In genomic region chr20:1855690-1856089, GRCh38 we compare ENCODE assay signal across 32 cellular contexts.
"Had no signal": no experiment of that assay in that cellular context is flagged by ENCODE, and none has a peak within 500 bp of the region (broad histone marks: within the 10 kb centered on the region; RNA-seq: fewer than 3 reads in every experiment).

No MANE protein-coding gene starts in this region.

- H2AFZ ChIP-seq: parathyroid adenoma had no signal

- H3K4me3 ChIP-seq: ovary, psoas muscle, skin epidermis, smooth muscle cell, spleen, suprapubic skin, testis, tibial artery, transverse colon, upper lobe of right lung, uterus had no signal

- H3K4me3 Mint-ChIP-seq: naive B cell; naive thymus-derived CD8-positive, alpha-beta T cell; natural killer cell treated with Interleukin-12 subunit alpha and Interleukin-12 subunit beta and Interleukin-15 and Interleukin-18, amount 100 ng/mL, for 72 hours; nephron progenitor cell; neural crest cell; stimulated activated memory B cell treated with anti-CD40 and anti-IgM and Interleukin-4, amounts not matched to agents 10 μg/mL and 1 μg/mL and 100 μg/mL, for 72 hours; stimulated activated naive CD8-positive, alpha-beta T cell treated with anti-CD3 and anti-CD28 coated beads, Interleukin-15, amount 100 ng/mL, for 72 hours; type B pancreatic cell had no signal

- H3K36me3 Mint-ChIP-seq: naive B cell; natural killer cell treated with Interleukin-12 subunit alpha and Interleukin-12 subunit beta and Interleukin-15 and Interleukin-18, amount 100 ng/mL, for 72 hours; stimulated activated memory B cell treated with anti-CD40 and anti-IgM and Interleukin-4, amounts not matched to agents 10 μg/mL and 1 μg/mL and 100 μg/mL, for 72 hours; type B pancreatic cell had no signal

- ATAC-seq: naive thymus-derived CD8-positive, alpha-beta T cell; natural killer cell treated with Interleukin-12 subunit alpha and Interleukin-12 subunit beta and Interleukin-15 and Interleukin-18, amount 100 ng/mL, for 72 hours; right cardiac atrium; sciatic nerve; stimulated activated memory B cell treated with anti-CD40 and anti-IgM and Interleukin-4, amounts not matched to agents 10 μg/mL and 1 μg/mL and 100 μg/mL, for 72 hours; stimulated activated naive CD8-positive, alpha-beta T cell treated with anti-CD3 and anti-CD28 coated beads, Interleukin-15, amount 100 ng/mL, for 72 hours; stimulated activated naive CD8-positive, alpha-beta T cell treated with anti-CD3 and anti-CD28 coated beads, Interleukin-15, Interleukin-2, amounts not matched to agents 100 U/mL and 50 U/mL, for 24 hours; upper lobe of right lung had no signal

- H3K27ac ChIP-seq: ovary, parathyroid adenoma, psoas muscle, skin epidermis, spleen, suprapubic skin, testis, tibial artery, transverse colon, upper lobe of right lung, uterus had no signal

- H3K9me3 ChIP-seq: ovary, psoas muscle, spleen, suprapubic skin, testis, tibial artery, transverse colon, upper lobe of right lung, uterus had no signal

- H3K36me3 ChIP-seq: ovary, spleen, suprapubic skin, tibial artery, transverse colon, upper lobe of right lung, uterus had no signal

- H3K27ac Mint-ChIP-seq: naive thymus-derived CD8-positive, alpha-beta T cell; natural killer cell treated with Interleukin-12 subunit alpha and Interleukin-12 subunit beta and Interleukin-15 and Interleukin-18, amount 100 ng/mL, for 72 hours; nephron progenitor cell; progenitor cell of endocrine pancreas; stimulated activated memory B cell treated with anti-CD40 and anti-IgM and Interleukin-4, amounts not matched to agents 10 μg/mL and 1 μg/mL and 100 μg/mL, for 72 hours; stimulated activated naive CD8-positive, alpha-beta T cell treated with anti-CD3 and anti-CD28 coated beads, Interleukin-15, amount 100 ng/mL, for 72 hours; type B pancreatic cell had no signal

- H3K4me1 ChIP-seq: parathyroid adenoma, psoas muscle, suprapubic skin, testis, tibial artery, transverse colon, upper lobe of right lung, uterus had no signal

- H3K4me2 ChIP-seq: smooth muscle cell had no signal

- H3K9ac ChIP-seq: parathyroid adenoma had no signal

- H3K79me2 ChIP-seq: parathyroid adenoma had no signal

- H3K27me3 ChIP-seq: ovary, suprapubic skin, testis, transverse colon, uterus had no signal

- H3K9me3 Mint-ChIP-seq: naive B cell; natural killer cell treated with Interleukin-12 subunit alpha and Interleukin-12 subunit beta and Interleukin-15 and Interleukin-18, amount 100 ng/mL, for 72 hours; nephron progenitor cell; neural crest cell; stimulated activated memory B cell treated with anti-CD40 and anti-IgM and Interleukin-4, amounts not matched to agents 10 μg/mL and 1 μg/mL and 100 μg/mL, for 72 hours; stimulated activated naive CD8-positive, alpha-beta T cell treated with anti-CD3 and anti-CD28 coated beads, Interleukin-15, amount 100 ng/mL, for 72 hours; type B pancreatic cell had no signal

- H3K27me3 Mint-ChIP-seq: progenitor cell of endocrine pancreas; stimulated activated memory B cell treated with anti-CD40 and anti-IgM and Interleukin-4, amounts not matched to agents 10 μg/mL and 1 μg/mL and 100 μg/mL, for 72 hours had no signal

- DNase-seq: naive B cell; naive thymus-derived CD8-positive, alpha-beta T cell; nephron progenitor cell; occipital lobe; ovary; posterior cingulate gyrus; psoas muscle; right cardiac atrium; spleen; stimulated activated CD4-positive, alpha-beta T cell treated with anti-CD3 and anti-CD28 coated beads, Interleukin-12 subunit alpha, Interleukin-12 subunit beta, amount 100 ng/mL, for 4 hours; stimulated activated CD4-positive, alpha-beta T cell treated with anti-CD3 and anti-CD28 coated beads, Interleukin-1b, Interleukin-23, amount 100 ng/mL, for 48 hours; stimulated activated CD4-positive, alpha-beta T cell treated with anti-CD3 and anti-CD28 coated beads, Interleukin-4, amount 100 ng/mL, for 1 hour; stimulated activated CD4-positive, alpha-beta T cell treated with anti-CD3 and anti-CD28 coated beads, Interleukin-4, amount 100 ng/mL, for 4 hours; stimulated activated CD8-positive, alpha-beta memory T cell treated with anti-CD3 and anti-CD28 coated beads, Interleukin-4, amount 100 ng/mL, for 48 hours; stimulated activated naive CD8-positive, alpha-beta T cell treated with anti-CD3 and anti-CD28 coated beads, Interleukin-15, amount 100 ng/mL, for 72 hours; stimulated activated naive CD8-positive, alpha-beta T cell treated with anti-CD3 and anti-CD28 coated beads, Interleukin-15, Interleukin-2, amounts not matched to agents 100 U/mL and 50 U/mL, for 24 hours; substantia nigra; testis; tibial artery; transverse colon; upper lobe of right lung; uterus had no signal
